1 cellular context compared by ENCODE assay signal in genomic region chr2:113333735-113334134, GRCh38. TPM values are rescaled to one million over a fixed set of nuclear protein-coding genes. Genes with fewer than 3 reads are reported as not detected.
"Had no signal": no experiment of that assay in that cellular context is flagged by ENCODE, and none has a peak within 500 bp of the region (broad histone marks: within the 10 kb centered on the region; RNA-seq: fewer than 3 reads in every experiment).

No MANE protein-coding gene starts in this region.

RNA-seq across cellular contexts. Expression of gene PAX8, which starts 55.0 kb away (rescaled TPM):
- total RNA-seq: chondrocyte had no signal
